Comparison of ENCODE assay signal across 17 cellular contexts in genomic region chr22:28942801-28943500, GRCh38. TPM values are rescaled to one million over a fixed set of nuclear protein-coding genes. Genes with fewer than 3 reads are reported as not detected.
DNase-seq lines count a peak whose midpoint lies in the region; ATAC-seq and TF ChIP-seq lines count a peak whose summit lies in the region.
"Had no signal": no experiment of that assay in that cellular context is flagged by ENCODE, and none has a peak within 500 bp of the region (broad histone marks: within the 10 kb centered on the region; RNA-seq: fewer than 3 reads in every experiment).

No MANE protein-coding gene starts in this region.

- peaks cover 22% of the 10 kb centered on the region for H3K4me1 Mint-ChIP-seq in progenitor cell of endocrine pancreas (ENCODE audit: low read depth)
- H3K4me1 Mint-ChIP-seq in activated T-cell treated with anti-CD3 and anti-CD28 coated beads, Interleukin-2, amount 50 U/mL, for 4 hours (ENCODE audit: low read depth), result no peaks in the 10 kb centered on the region
- H3K4me1 Mint-ChIP-seq: activated T-helper 17 cell treated with anti-CD3 and anti-CD28 coated beads, Interleukin-2, amount 50 U/mL, for 72 hours; memory B cell had no signal

- no peak for TF ChIP-seq CTCF in progenitor cell of endocrine pancreas (IDR thresholded peaks at IDR 0.05; ENCODE audit: unreplicated experiment)
- TF ChIP-seq CTCF in transverse colon (IDR thresholded peaks at IDR 0.05), result no peak

- in situ Hi-C loops in transverse colon (cut with MboI; ENCODE audit: low pct_ligation_motif_present in 1 of 4, low pct_unique_long_range_greater_than_20kb in 1 of 4, low sequenced_read_pairs in 3 of 4), result no loop called here

- peak; percentile 73 for ATAC-seq in left lobe of liver
- ATAC-seq in GM21737 (IDR thresholded peaks at IDR 0.05; ENCODE audit: unreplicated experiment), result no peak
- ATAC-seq in activated T-cell treated with anti-CD3 and anti-CD28 coated beads, Interleukin-2, amount 50 U/mL, for 4 hours, result no peak
- ATAC-seq: activated T-helper 17 cell treated with anti-CD3 and anti-CD28 coated beads, Interleukin-2, amount 50 U/mL, for 72 hours had no signal

- TF ChIP-seq POLR2A in transverse colon (IDR thresholded peaks at IDR 0.05), result no peak

- peaks cover 5 to 26% (median 7%) of the 10 kb centered on the region in 4 donors for H3K4me1 ChIP-seq in transverse colon

- DNase-seq in DMS 273 (lab: John Stamatoyannopoulos, UW; ENCODE audit: unreplicated experiment), result peak; percentile 57
- DNase-seq in DMS 273 treated with DMSO at 0.1 percent for 48 hours (lab: John Stamatoyannopoulos, UW), result no peak
- DNase-seq in SK-N-DZ (ENCODE audit: low spot score), result peak; percentile 68
- DNase-seq in left lobe of liver (ENCODE audit: low spot score), result no peak
- no peak for DNase-seq in progenitor cell of endocrine pancreas (ENCODE audit: low spot score, unreplicated experiment)
- DNase-seq in transverse colon, result no peak
- DNase-seq in activated T-cell treated with anti-CD3 and anti-CD28 coated beads, Interleukin-2, amount 50 U/mL, for 4 hours, result no peak
- DNase-seq: NCI-H1048; occipital lobe; stimulated activated CD4-positive, alpha-beta T cell treated with anti-CD3 and anti-CD28 coated beads, Interleukin-4, amount 100 ng/mL, for 4 hours had no signal

- peaks cover 12% of the 10 kb centered on the region for H3K36me3 Mint-ChIP-seq in progenitor cell of endocrine pancreas (ENCODE audit: insufficient read depth)
- H3K36me3 Mint-ChIP-seq in activated T-cell treated with anti-CD3 and anti-CD28 coated beads, Interleukin-2, amount 50 U/mL, for 4 hours (ENCODE audit: insufficient read depth), result peaks cover 5% of the 10 kb centered on the region

- intact Hi-C loops in transverse colon (cut with DNase I; ENCODE audit: low total_unique reads), result no loop called here

- H3K9me3 Mint-ChIP-seq in progenitor cell of endocrine pancreas (ENCODE audit: low read depth), result peaks cover 15% of the 10 kb centered on the region
- H3K9me3 Mint-ChIP-seq in activated T-cell treated with anti-CD3 and anti-CD28 coated beads, Interleukin-2, amount 50 U/mL, for 4 hours, result peaks cover 17% of the 10 kb centered on the region

- no peaks in the 10 kb centered on the region for H3K27me3 Mint-ChIP-seq in progenitor cell of endocrine pancreas
- peaks cover 26% of the 10 kb centered on the region for H3K27me3 Mint-ChIP-seq in activated T-cell treated with anti-CD3 and anti-CD28 coated beads, Interleukin-2, amount 50 U/mL, for 4 hours (ENCODE audit: low read depth)

- peaks cover 4 to 8% of the 10 kb centered on the region in 2 donors for H3K9me3 ChIP-seq in transverse colon
- H3K9me3 ChIP-seq: HAP-1 had no signal

- no peak overlapping the region for H3K4me3 ChIP-seq in transverse colon
- H3K4me3 ChIP-seq: HAP-1 had no signal

- H3K27ac ChIP-seq in transverse colon, result no peak overlapping the region
- H3K27ac ChIP-seq: 22Rv1, epithelial cell of prostate, VCaP had no signal

- no peak overlapping the region for H3K4me3 Mint-ChIP-seq in progenitor cell of endocrine pancreas (ENCODE audit: low read depth)
- no peak overlapping the region for H3K4me3 Mint-ChIP-seq in activated T-cell treated with anti-CD3 and anti-CD28 coated beads, Interleukin-2, amount 50 U/mL, for 4 hours
- H3K4me3 Mint-ChIP-seq: activated T-helper 17 cell treated with anti-CD3 and anti-CD28 coated beads, Interleukin-2, amount 50 U/mL, for 72 hours; memory B cell had no signal

- WGBS in transverse colon (ENCODE audit: low coverage in 1 of 2), 2 donors, result 54 to 67% methylated on average over 3 to 7 of the region's 7 CpGs

- peak overlapping the region; percentile 86 for H3K27ac Mint-ChIP-seq in progenitor cell of endocrine pancreas
- H3K27ac Mint-ChIP-seq: activated T-helper 17 cell treated with anti-CD3 and anti-CD28 coated beads, Interleukin-2, amount 50 U/mL, for 72 hours; memory B cell had no signal

- no peaks in the 10 kb centered on the region for H3K36me3 ChIP-seq in transverse colon
- H3K36me3 ChIP-seq: HAP-1 had no signal

- no peak for TF ChIP-seq EP300 in transverse colon (IDR thresholded peaks at IDR 0.05; ENCODE audit: low read depth)

- H3K27me3 ChIP-seq in transverse colon, result no peaks in the 10 kb centered on the region

RNA-seq across cellular contexts. Expression of gene ZNRF3, which starts 59.6 kb away (rescaled TPM):
- polyA plus RNA-seq in SK-N-DZ (2014; cell fraction: cytosol; rRNA removed), result 10.8 and 10.9 TPM in 2 replicates
- 6.6 and 8.7 TPM in 2 replicates for polyA plus RNA-seq in SK-N-DZ (2014; cell fraction: nucleus; rRNA removed)
- total RNA-seq in left lobe of liver, result 7.3 TPM
- 7.5 and 9.5 TPM in 2 replicates for total RNA-seq in progenitor cell of endocrine pancreas
- 10 to 100 TPM in 1 of 4 donors, 1 to 10 TPM in 3; 4.5 to 10.7 (median 8.3) TPM for total RNA-seq in transverse colon
- 1 to 10 TPM; 3.3 to 4.9 (median 3.8) TPM for total RNA-seq in activated T-cell treated with anti-CD3 and anti-CD28 coated beads, Interleukin-2, amount 50 U/mL, for 4 hours

Comparison
In these comparisons a context has a peak if more than half of its experiments do, and no peak if none do; other contexts are left out.
1. DNase-seq: peak in DMS 273 (single experiment) and SK-N-DZ (single experiment); none in DMS 273 treated with DMSO at 0.1 percent for 48 hours (single experiment), left lobe of liver (single experiment), progenitor cell of endocrine pancreas (single experiment), transverse colon (single experiment) and activated T-cell treated with anti-CD3 and anti-CD28 coated beads, Interleukin-2, amount 50 U/mL, for 4 hours (single experiment).